In genomic region chr2:138724296-138724695, GRCh38 we compare ENCODE assay signal across 15 cellular contexts. TPM values are rescaled to one million over a fixed set of nuclear protein-coding genes. Genes with fewer than 3 reads are reported as not detected.
A peak's percentile ranks its signal among the peaks of the same experiment; 100 is the strongest.
DNase-seq lines count a peak whose midpoint lies in the region; ATAC-seq and TF ChIP-seq lines count a peak whose summit lies in the region.
"Had no signal": no experiment of that assay in that cellular context is flagged by ENCODE, and none has a peak within 500 bp of the region (broad histone marks: within the 10 kb centered on the region; RNA-seq: fewer than 3 reads in every experiment).

No MANE protein-coding gene starts in this region.

- peak; percentile 62; the same call in 1 of the 2 replicates for TF ChIP-seq EP300 in Ishikawa (IDR thresholded peaks at IDR 0.05; ENCODE audit: borderline replicate concordance)

- no peaks in the 10 kb centered on the region for H3K9me3 Mint-ChIP-seq in neural progenitor cell

- TF ChIP-seq CTCF in neural progenitor cell (IDR thresholded peaks at IDR 0.05) (no peak), lower lobe of right lung (IDR thresholded peaks at IDR 0.05) (no peak), ascending aorta (IDR thresholded peaks at IDR 0.05) (no peak)

- DNase-seq in COR-L47 (lab: John Stamatoyannopoulos, UW) (peak; percentile 20), ecto neural progenitor cell (ENCODE audit: low spot score) (peak; percentile 50), neural progenitor cell (ENCODE audit: low spot score) (peak; percentile 81), NCI-H2171 (lab: John Stamatoyannopoulos, UW) (no peak), lower lobe of right lung (no peak), ascending aorta (ENCODE audit: low spot score in 2 of 2) (no peak)
- DNase-seq: DMS153, H7, MV-4-11, NCI-H1417 treated with DMSO at 0.1 percent for 48 hours, NCI-H446 treated with DMSO at 0.1 percent for 48 hours, SIG-M5 had no signal

- no peaks in the 10 kb centered on the region for H3K36me3 Mint-ChIP-seq in neural progenitor cell

- intact Hi-C loops in lower lobe of right lung (cut with DNase I), result no loop called here
- intact Hi-C loops in ascending aorta (cut with DNase I), result no loop called here

- peaks cover 28% of the 10 kb centered on the region for H3K4me1 ChIP-seq in neural progenitor cell
- no peaks in the 10 kb centered on the region for H3K4me1 ChIP-seq in lower lobe of right lung
- H3K4me1 ChIP-seq in ascending aorta, result no peaks in the 10 kb centered on the region
- H3K4me1 ChIP-seq: BLaER1 had no signal

- H3K27ac Mint-ChIP-seq in neural progenitor cell, result no peak overlapping the region

- no peak overlapping the region for H3K4me3 Mint-ChIP-seq in neural progenitor cell

- TF ChIP-seq RAD21 in Ishikawa (IDR thresholded peaks at IDR 0.05; ENCODE audit: low read depth), result no peak

- no peaks in the 10 kb centered on the region for H3K79me2 ChIP-seq in neural progenitor cell (ENCODE audit: low read depth)

- H3K4me1 Mint-ChIP-seq in neural progenitor cell, result peaks cover 21% of the 10 kb centered on the region

- peak overlapping the region; percentile 54 for H3K4me2 ChIP-seq in neural progenitor cell
- H3K4me2 ChIP-seq: BLaER1 had no signal

- ATAC-seq in HG03159 (IDR thresholded peaks at IDR 0.05; ENCODE audit: unreplicated experiment) (no peak), lower lobe of right lung (no peak)

- no peak overlapping the region for H2AFZ ChIP-seq in neural progenitor cell (replicated peaks)

- H3K27ac ChIP-seq in neural progenitor cell (no peak overlapping the region), lower lobe of right lung (no peak overlapping the region), ascending aorta (no peak overlapping the region)
- H3K27ac ChIP-seq: BLaER1 had no signal

- peaks cover 12% of the 10 kb centered on the region for H3F3A ChIP-seq in neural progenitor cell (ENCODE audit: low read depth)

- H3K9ac ChIP-seq in neural progenitor cell, result no peak overlapping the region
- H3K9ac ChIP-seq: BLaER1 had no signal

- H3K27me3 ChIP-seq in neural progenitor cell (no peaks in the 10 kb centered on the region), lower lobe of right lung (ENCODE audit: low read depth) (no peaks in the 10 kb centered on the region), ascending aorta (no peaks in the 10 kb centered on the region)
- H3K27me3 ChIP-seq: BLaER1 had no signal

- H3K9me3 ChIP-seq in neural progenitor cell (ENCODE audit: low read depth), result no peaks in the 10 kb centered on the region
- H3K9me3 ChIP-seq in lower lobe of right lung, result no peaks in the 10 kb centered on the region
- H3K9me3 ChIP-seq in ascending aorta, result no peaks in the 10 kb centered on the region
- H3K9me3 ChIP-seq: BLaER1 had no signal

- no peaks in the 10 kb centered on the region for H4K20me1 ChIP-seq in neural progenitor cell (ENCODE audit: low read depth)
- H4K20me1 ChIP-seq: BLaER1 had no signal

- H3K36me3 ChIP-seq in neural progenitor cell (no peaks in the 10 kb centered on the region), lower lobe of right lung (no peaks in the 10 kb centered on the region), ascending aorta (no peaks in the 10 kb centered on the region)
- H3K36me3 ChIP-seq: BLaER1 had no signal

- no peaks in the 10 kb centered on the region for H3K27me3 Mint-ChIP-seq in neural progenitor cell (ENCODE audit: insufficient read depth, low read depth)

- H3K4me3 ChIP-seq in neural progenitor cell (no peak overlapping the region), lower lobe of right lung (no peak overlapping the region), ascending aorta (no peak overlapping the region)
- H3K4me3 ChIP-seq: BLaER1 had no signal

TF ChIP-seq in Ishikawa, 13 proteins besides CTCF, POLR2A, EP300 and RAD21:
- no peak for TF ChIP-seq REST (IDR thresholded peaks at IDR 0.05; ENCODE audit: low read depth)
- TF ChIP-seq TEAD4 (IDR thresholded peaks at IDR 0.05), result peak; percentile 37; the same call in 1 of the 2 replicates
- 0 out of 2 replicates have a peak, but pooled peaks have one; percentile 9 for TF ChIP-seq CEBPB (IDR thresholded peaks at IDR 0.05)
- peak; percentile 32; the same call in 1 of the 2 replicates for TF ChIP-seq NFIC (IDR thresholded peaks at IDR 0.05)
- no peak for TF ChIP-seq CREB1 (IDR thresholded peaks at IDR 0.05; ENCODE audit: low read depth)
- TF ChIP-seq TCF12 (IDR thresholded peaks at IDR 0.05; ENCODE audit: low read depth), result 0 out of 2 replicates have a peak, but pooled peaks have one; percentile 30

RNA-seq across cellular contexts. Expression of gene NXPH2, which starts 55.9 kb away (rescaled TPM):
- total RNA-seq in neural progenitor cell (ENCODE audit: low replicate concordance) (2.7 and 4.3 TPM in 2 replicates), lower lobe of right lung (not detected), ascending aorta (not detected)

Comparison
In these comparisons a context has a peak if more than half of its experiments do, and no peak if none do; other contexts are left out.
1. DNase-seq: peak in COR-L47 (single experiment), ecto neural progenitor cell (single experiment) and neural progenitor cell (single experiment); none in NCI-H2171 (single experiment), lower lobe of right lung (single experiment) and ascending aorta (0 of 2).